Comparison of ENCODE assay signal across 31 cellular contexts in genomic region chr7:71761336-71761735, GRCh38.
"Had no signal": no experiment of that assay in that cellular context is flagged by ENCODE, and none has a peak within 500 bp of the region (broad histone marks: within the 10 kb centered on the region; RNA-seq: fewer than 3 reads in every experiment).

No MANE protein-coding gene starts in this region.

- H3K36me3 ChIP-seq: neural progenitor cell, ovary, spleen, suprapubic skin, tibial artery, transverse colon, upper lobe of right lung, uterus had no signal

- H3K4me1 Mint-ChIP-seq: natural killer cell; nephron; neural progenitor cell; stimulated activated memory B cell treated with anti-CD40 and anti-IgM and Interleukin-4, amounts not matched to agents 10 μg/mL and 1 μg/mL and 100 μg/mL, for 72 hours; stimulated activated naive CD8-positive, alpha-beta T cell treated with anti-CD3 and anti-CD28 coated beads, Interleukin-15, amount 100 ng/mL, for 72 hours had no signal

- H3K27ac ChIP-seq: neural progenitor cell, ovary, parathyroid adenoma, psoas muscle, skin epidermis, spleen, suprapubic skin, testis, tibial artery, transverse colon, upper lobe of right lung, uterus had no signal

- H3K4me3 ChIP-seq: neural progenitor cell, ovary, psoas muscle, skin epidermis, smooth muscle cell, spleen, suprapubic skin, testis, tibial artery, transverse colon, upper lobe of right lung, uterus had no signal

- ATAC-seq: natural killer cell; psoas muscle; right cardiac atrium; sciatic nerve; stimulated activated memory B cell treated with anti-CD40 and anti-IgM and Interleukin-4, amounts not matched to agents 10 μg/mL and 1 μg/mL and 100 μg/mL, for 72 hours; stimulated activated naive CD8-positive, alpha-beta T cell treated with anti-CD3 and anti-CD28 coated beads, Interleukin-15, amount 100 ng/mL, for 72 hours; stimulated activated naive CD8-positive, alpha-beta T cell treated with anti-CD3 and anti-CD28 coated beads, Interleukin-15, Interleukin-2, amounts not matched to agents 100 U/mL and 50 U/mL, for 24 hours; upper lobe of right lung had no signal

- H3K9me3 Mint-ChIP-seq: type B pancreatic cell had no signal

- DNase-seq: natural killer cell; occipital lobe; ovary; posterior cingulate gyrus; psoas muscle; right cardiac atrium; spleen; stimulated activated CD4-positive, alpha-beta T cell treated with anti-CD3 and anti-CD28 coated beads, Interleukin-12 subunit alpha, Interleukin-12 subunit beta, amount 100 ng/mL, for 4 hours; stimulated activated CD4-positive, alpha-beta T cell treated with anti-CD3 and anti-CD28 coated beads, Interleukin-1b, Interleukin-23, amount 100 ng/mL, for 48 hours; stimulated activated CD4-positive, alpha-beta T cell treated with anti-CD3 and anti-CD28 coated beads, Interleukin-4, amount 100 ng/mL, for 1 hour; stimulated activated CD4-positive, alpha-beta T cell treated with anti-CD3 and anti-CD28 coated beads, Interleukin-4, amount 100 ng/mL, for 4 hours; stimulated activated CD8-positive, alpha-beta memory T cell treated with anti-CD3 and anti-CD28 coated beads, Interleukin-4, amount 100 ng/mL, for 48 hours; stimulated activated naive CD4-positive, alpha-beta T cell; stimulated activated naive CD8-positive, alpha-beta T cell treated with anti-CD3 and anti-CD28 coated beads, Interleukin-15, amount 100 ng/mL, for 72 hours; stimulated activated naive CD8-positive, alpha-beta T cell treated with anti-CD3 and anti-CD28 coated beads, Interleukin-15, Interleukin-2, amounts not matched to agents 100 U/mL and 50 U/mL, for 24 hours; substantia nigra; testis; tibial artery; transverse colon; upper lobe of right lung; uterus had no signal

- H3K4me3 Mint-ChIP-seq: natural killer cell; nephron; neural progenitor cell; stimulated activated memory B cell treated with anti-CD40 and anti-IgM and Interleukin-4, amounts not matched to agents 10 μg/mL and 1 μg/mL and 100 μg/mL, for 72 hours; stimulated activated naive CD8-positive, alpha-beta T cell treated with anti-CD3 and anti-CD28 coated beads, Interleukin-15, amount 100 ng/mL, for 72 hours; type B pancreatic cell had no signal

- H2AFZ ChIP-seq: neural progenitor cell, parathyroid adenoma had no signal

- H3K9ac ChIP-seq: neural progenitor cell, parathyroid adenoma had no signal

- H3K4me1 ChIP-seq: neural progenitor cell, parathyroid adenoma, psoas muscle, spleen, suprapubic skin, testis, tibial artery, transverse colon, upper lobe of right lung, uterus had no signal

- H3K4me2 ChIP-seq: neural progenitor cell, smooth muscle cell had no signal

- H3K27me3 Mint-ChIP-seq: stimulated activated memory B cell treated with anti-CD40 and anti-IgM and Interleukin-4, amounts not matched to agents 10 μg/mL and 1 μg/mL and 100 μg/mL, for 72 hours; stimulated activated naive CD8-positive, alpha-beta T cell treated with anti-CD3 and anti-CD28 coated beads, Interleukin-15, amount 100 ng/mL, for 72 hours; type B pancreatic cell had no signal

- H3K27ac Mint-ChIP-seq: natural killer cell; nephron; neural progenitor cell; progenitor cell of endocrine pancreas; stimulated activated memory B cell treated with anti-CD40 and anti-IgM and Interleukin-4, amounts not matched to agents 10 μg/mL and 1 μg/mL and 100 μg/mL, for 72 hours; stimulated activated naive CD8-positive, alpha-beta T cell treated with anti-CD3 and anti-CD28 coated beads, Interleukin-15, amount 100 ng/mL, for 72 hours; type B pancreatic cell had no signal

- H3K79me2 ChIP-seq: parathyroid adenoma had no signal

- H3K27me3 ChIP-seq: neural progenitor cell, ovary, spleen, suprapubic skin, testis, tibial artery, transverse colon, upper lobe of right lung, uterus had no signal

- H3K36me3 Mint-ChIP-seq: natural killer cell; stimulated activated memory B cell treated with anti-CD40 and anti-IgM and Interleukin-4, amounts not matched to agents 10 μg/mL and 1 μg/mL and 100 μg/mL, for 72 hours; type B pancreatic cell had no signal

- H3K9me3 ChIP-seq: testis had no signal
